ENCODE assay signal across 1 cellular context in genomic region chr22:41846268-41847002, GRCh38.
TF ChIP-seq lines count a peak whose summit lies in the region.

No MANE protein-coding gene starts in this region.

TF ChIP-seq in HEK293, 187 proteins besides CTCF, POLR2A, EP300 and RAD21 (continued from another document):
- peak; percentile 44; the same call in 1 of the 2 replicates for TF ChIP-seq PRDM10 (tag by site-specific recombination; IDR thresholded peaks at IDR 0.05)
- no peak for TF ChIP-seq ZNF621 (tag by site-specific recombination; IDR thresholded peaks at IDR 0.05)
